ENCODE assay signal across 12 cellular contexts in genomic region chr5:101897914-101898313, GRCh38.
DNase-seq lines count a peak whose midpoint lies in the region; ATAC-seq and TF ChIP-seq lines count a peak whose summit lies in the region.
"Had no signal": no experiment of that assay in that cellular context is flagged by ENCODE, and none has a peak within 500 bp of the region (broad histone marks: within the 10 kb centered on the region; RNA-seq: fewer than 3 reads in every experiment).

No MANE protein-coding gene starts in this region.

- H3K27me3 ChIP-seq in spleen (replicated peaks in 1 of 7) (no peaks in the 10 kb centered on the region), body of pancreas (no peaks in the 10 kb centered on the region)
- H3K27me3 ChIP-seq: testis had no signal

- peak overlapping the region; percentile 28 for H3K4me3 Mint-ChIP-seq in glutamatergic neuron (ENCODE audit: unreplicated experiment)

- TF ChIP-seq CTCF in glutamatergic neuron (IDR thresholded peaks at IDR 0.05; ENCODE audit: partially characterized antibody, unreplicated experiment) (no peak), spleen (IDR thresholded peaks at IDR 0.05 in 8 of 11, conservative IDR thresholded peaks at IDR 0.05 in 3 of 11) (no peak), body of pancreas (IDR thresholded peaks at IDR 0.05) (no peak)

- peaks cover 7% of the 10 kb centered on the region for H3K9me3 Mint-ChIP-seq in glutamatergic neuron (ENCODE audit: unreplicated experiment)

- ATAC-seq in GM18517 (IDR thresholded peaks at IDR 0.05; ENCODE audit: unreplicated experiment) (peak; percentile 65), HG03039 (IDR thresholded peaks at IDR 0.05; ENCODE audit: unreplicated experiment) (peak; percentile 46), body of pancreas (no peak), GM21423 (IDR thresholded peaks at IDR 0.05; ENCODE audit: unreplicated experiment) (no peak)

- H3K36me3 ChIP-seq in spleen (no peaks in the 10 kb centered on the region), body of pancreas (replicated peaks in 1 of 2; ENCODE audit: insufficient read depth in 1 of 2, low read depth in 2 of 2) (no peaks in the 10 kb centered on the region)

- H3K4me1 ChIP-seq in spleen: no peaks in the 10 kb centered on the region
- H3K4me1 ChIP-seq in body of pancreas: no peaks in the 10 kb centered on the region
- H3K4me1 ChIP-seq: testis had no signal

- 69 to 77% (median 70%) methylated on average over 5 of the region's 5 CpGs for WGBS in spleen, 5 donors
- 54 to 66% methylated on average over 5 of the region's 5 CpGs for WGBS in body of pancreas, 2 donors

- H3K27me3 Mint-ChIP-seq in glutamatergic neuron (ENCODE audit: unreplicated experiment): peaks cover 4% of the 10 kb centered on the region

- TF ChIP-seq POLR2A in spleen (IDR thresholded peaks at IDR 0.05): no peak
- no peak for TF ChIP-seq POLR2A in body of pancreas (IDR thresholded peaks at IDR 0.05)

- no peaks in the 10 kb centered on the region for H3K9me3 ChIP-seq in spleen
- no peaks in the 10 kb centered on the region for H3K9me3 ChIP-seq in body of pancreas
- H3K9me3 ChIP-seq: testis had no signal

- H3K36me3 Mint-ChIP-seq in glutamatergic neuron (ENCODE audit: unreplicated experiment): no peaks in the 10 kb centered on the region

- DNase-seq in NCI-H510A (lab: John Stamatoyannopoulos, UW) (peak; percentile 28), glutamatergic neuron (peak; percentile 64), spleen (no peak), body of pancreas (no peak), nucleus accumbens (lab: John Stamatoyannopoulos, UW) (no peak)
- DNase-seq: DMS79 treated with DMSO at 0.1 percent for 48 hours, foreskin fibroblast, SIG-M5, testis had no signal

- peaks cover 11% of the 10 kb centered on the region for H3K4me1 Mint-ChIP-seq in glutamatergic neuron (ENCODE audit: low read depth, unreplicated experiment)

- intact Hi-C loops in spleen (cut with DNase I; ENCODE audit: low total_unique reads): no loop called here
- intact Hi-C loops in body of pancreas (cut with DNase I): no loop called here

- peak overlapping the region; percentile 92 for H3K27ac Mint-ChIP-seq in glutamatergic neuron (ENCODE audit: unreplicated experiment)

- no peak overlapping the region for H3K27ac ChIP-seq in spleen
- no peak overlapping the region for H3K27ac ChIP-seq in body of pancreas
- H3K27ac ChIP-seq: testis had no signal

- no peak overlapping the region for H3K4me3 ChIP-seq in spleen
- no peak overlapping the region for H3K4me3 ChIP-seq in body of pancreas
- H3K4me3 ChIP-seq: testis had no signal

Comparison
In these comparisons a context has a peak if more than half of its experiments do, and no peak if none do; other contexts are left out.
1. ATAC-seq: peak in GM18517 (single experiment) and HG03039 (single experiment); none in body of pancreas (single experiment) and GM21423 (single experiment).
2. DNase-seq: peak in NCI-H510A (single experiment) and glutamatergic neuron (single experiment); none in spleen (single experiment), body of pancreas (0 of 4) and nucleus accumbens (0 of 56).